17 cellular contexts compared by ENCODE assay signal in genomic region chr7:148727501-148728278, GRCh38. TPM values are rescaled to one million over a fixed set of nuclear protein-coding genes. Genes with fewer than 3 reads are reported as not detected.
DNase-seq lines count a peak whose midpoint lies in the region; ATAC-seq, FAIRE-seq and TF ChIP-seq lines count a peak whose summit lies in the region.
"Had no signal": no experiment of that assay in that cellular context is flagged by ENCODE, and none has a peak within 500 bp of the region (broad histone marks: within the 10 kb centered on the region; RNA-seq: fewer than 3 reads in every experiment).

No MANE protein-coding gene starts in this region.

- H3K79me1 ChIP-seq in trophoblast cell (ENCODE audit: low read length) = no peaks in the 10 kb centered on the region

- no peak overlapping the region for H3K27ac Mint-ChIP-seq in activated CD8-positive, alpha-beta memory T cell treated with anti-CD3 and anti-CD28 coated beads, Interleukin-2, amount 10 ng/mL, durations not matched to agents 7 days and 5 days
- H3K27ac Mint-ChIP-seq in astrocyte (ENCODE audit: unreplicated experiment) (peak overlapping the region; percentile 56), progenitor cell of endocrine pancreas (no peak overlapping the region)

- H3K4me2 ChIP-seq in astrocyte (ENCODE audit: low read length) (no peak overlapping the region), trophoblast cell (ENCODE audit: low read length) (no peak overlapping the region)

- no peak for DNase-seq in activated CD8-positive, alpha-beta memory T cell treated with anti-CD3 and anti-CD28 coated beads, Interleukin-2, amount 10 ng/mL, durations not matched to agents 7 days and 5 days
- DNase-seq in activated CD8-positive, alpha-beta memory T cell treated with anti-CD3 and anti-CD28 coated beads for 24 hours = no peak
- no peak for DNase-seq in astrocyte (ENCODE audit: low read depth)
- DNase-seq in trophoblast cell = peak; percentile 77 to 92
- no peak for DNase-seq in spleen
- no peak for DNase-seq in mesenteric fat pad (ENCODE audit: low spot score)
- no peak for DNase-seq in progenitor cell of endocrine pancreas (ENCODE audit: low spot score, unreplicated experiment)
- DNase-seq: ACHN, body of pancreas, Calu3, dorsolateral prefrontal cortex, mesenchymal stem cell, NCI-H82, ovary had no signal

- H3K9ac ChIP-seq in astrocyte (ENCODE audit: low read length) (no peak overlapping the region), trophoblast cell (ENCODE audit: low read length) (no peak overlapping the region)

- peaks cover 92% of the 10 kb centered on the region for H4K20me1 ChIP-seq in astrocyte (ENCODE audit: insufficient read depth, low read length)

- H4K8ac ChIP-seq in trophoblast cell (ENCODE audit: low read depth, low read length) = no peak overlapping the region

- TF ChIP-seq CTCF in astrocyte (IDR thresholded peaks at IDR 0.05; ENCODE audit: insufficient read depth, low read depth, low read length) (no peak), spleen (IDR thresholded peaks at IDR 0.05 in 8 of 11, conservative IDR thresholded peaks at IDR 0.05 in 3 of 11) (no peak), progenitor cell of endocrine pancreas (IDR thresholded peaks at IDR 0.05; ENCODE audit: unreplicated experiment) (no peak)

- no peak overlapping the region for H2BK120ac ChIP-seq in trophoblast cell (ENCODE audit: insufficient read depth, low read length, poor library complexity)

- no peak overlapping the region for H4K91ac ChIP-seq in trophoblast cell (ENCODE audit: low read depth, low read length)

- no peak overlapping the region for H2AK5ac ChIP-seq in trophoblast cell (ENCODE audit: low read length)

- no peak overlapping the region for H3K23ac ChIP-seq in trophoblast cell (ENCODE audit: low read length)

- H3K4me3 ChIP-seq in astrocyte (ENCODE audit: insufficient read depth, low read depth, low read length) = no peak overlapping the region
- H3K4me3 ChIP-seq in trophoblast cell (ENCODE audit: low read depth, low read length) = no peak overlapping the region
- H3K4me3 ChIP-seq in spleen = no peak overlapping the region
- H3K4me3 ChIP-seq: body of pancreas, dorsolateral prefrontal cortex, ovary had no signal

- ATAC-seq in activated CD8-positive, alpha-beta memory T cell treated with anti-CD3 and anti-CD28 coated beads, Interleukin-2, amount 10 ng/mL, durations not matched to agents 7 days and 5 days = peak; percentile 28
- ATAC-seq in HG02610 (IDR thresholded peaks at IDR 0.05; ENCODE audit: unreplicated experiment) = peak; percentile 47
- ATAC-seq: body of pancreas, Right ventricle myocardium inferior had no signal

- no peaks in the 10 kb centered on the region for H3K27me3 Mint-ChIP-seq in activated CD8-positive, alpha-beta memory T cell treated with anti-CD3 and anti-CD28 coated beads, Interleukin-2, amount 10 ng/mL, durations not matched to agents 7 days and 5 days
- H3K27me3 Mint-ChIP-seq in astrocyte (ENCODE audit: low read depth, unreplicated experiment) = no peaks in the 10 kb centered on the region
- no peaks in the 10 kb centered on the region for H3K27me3 Mint-ChIP-seq in progenitor cell of endocrine pancreas

- H3K14ac ChIP-seq in trophoblast cell (ENCODE audit: low read length) = no peak overlapping the region

- H3K27me3 ChIP-seq in astrocyte (ENCODE audit: insufficient read depth, low read length) (no peaks in the 10 kb centered on the region), trophoblast cell (ENCODE audit: insufficient read depth, low read length) (no peaks in the 10 kb centered on the region), spleen (replicated peaks in 1 of 7) (no peaks in the 10 kb centered on the region)
- H3K27me3 ChIP-seq: body of pancreas, dorsolateral prefrontal cortex, ovary had no signal

- no peak for TF ChIP-seq POLR2A in spleen (IDR thresholded peaks at IDR 0.05)

- H3K4ac ChIP-seq in trophoblast cell (ENCODE audit: low read depth, low read length) = peak overlapping the region; percentile 61

- H3K27ac ChIP-seq in astrocyte (ENCODE audit: low read depth, low read length) (no peak overlapping the region), trophoblast cell (ENCODE audit: low read depth, low read length) (peak overlapping the region; percentile 27), spleen (no peak overlapping the region)
- H3K27ac ChIP-seq: body of pancreas, ovary had no signal

- peaks cover 47% of the 10 kb centered on the region for H3K4me1 Mint-ChIP-seq in activated CD8-positive, alpha-beta memory T cell treated with anti-CD3 and anti-CD28 coated beads, Interleukin-2, amount 10 ng/mL, durations not matched to agents 7 days and 5 days
- H3K4me1 Mint-ChIP-seq in astrocyte (ENCODE audit: low read depth, unreplicated experiment) (peaks cover 20% of the 10 kb centered on the region), progenitor cell of endocrine pancreas (ENCODE audit: low read depth) (peaks cover 14% of the 10 kb centered on the region)

- H3K4me1 ChIP-seq in astrocyte (ENCODE audit: insufficient read depth, low read length) (no peaks in the 10 kb centered on the region), trophoblast cell (ENCODE audit: control insufficient read depth in 1 of 2, insufficient read depth in 2 of 2, low read length in 2 of 2) (peaks cover 5 to 9% of the 10 kb centered on the region in 2 experiments), spleen (peaks cover 5 to 71% (median 51%) of the 10 kb centered on the region in 6 donors)

- no peak overlapping the region for H2BK5ac ChIP-seq in trophoblast cell (ENCODE audit: low read depth, low read length, poor library complexity)

- CTCF ChIA-PET in activated CD8-positive, alpha-beta memory T cell treated with anti-CD3 and anti-CD28 coated beads, Interleukin-2, amount 10 ng/mL, durations not matched to agents 7 days and 5 days (lab: Charles Lee) = interaction anchor here (1.1 to 1.6 kb wide), 2 partner anchors 20 to 147 kb away, joined by 3 read pairs; no protein-coding TSS in a partner anchor

- H3K18ac ChIP-seq in trophoblast cell (ENCODE audit: low read length) = peak overlapping the region; percentile 19

- FAIRE-seq in astrocyte (lab: Jason Lieb, UNC) = no peak
- FAIRE-seq: TTC549 had no signal

- H3K36me3 ChIP-seq in astrocyte (ENCODE audit: insufficient read depth, low read length) (peaks cover 6% of the 10 kb centered on the region), trophoblast cell (ENCODE audit: control insufficient read depth in 1 of 2, insufficient read depth in 2 of 2, low read length in 2 of 2) (peaks cover 11 to 15% of the 10 kb centered on the region in 2 experiments), spleen (peaks cover 0 to 31% (median 24%) of the 10 kb centered on the region in 6 donors)
- H3K36me3 ChIP-seq: ovary had no signal

- WGBS in trophoblast cell (ENCODE audit: extremely low coverage, insufficient coverage, insufficient read length) = no CpG with 5 or more reads among the region's 11 CpGs
- WGBS in spleen, 5 donors = 77 to 87% (median 80%) methylated on average over 11 of the region's 11 CpGs

- peaks cover 14% of the 10 kb centered on the region for H3K36me3 Mint-ChIP-seq in activated CD8-positive, alpha-beta memory T cell treated with anti-CD3 and anti-CD28 coated beads, Interleukin-2, amount 10 ng/mL, durations not matched to agents 7 days and 5 days
- H3K36me3 Mint-ChIP-seq in astrocyte (ENCODE audit: low read depth, unreplicated experiment) (peaks cover 12% of the 10 kb centered on the region), progenitor cell of endocrine pancreas (ENCODE audit: insufficient read depth) (peaks cover 13% of the 10 kb centered on the region)

- peaks cover 95% of the 10 kb centered on the region for H3K79me2 ChIP-seq in astrocyte (ENCODE audit: insufficient read depth, low read length)
- H3K79me2 ChIP-seq in trophoblast cell (ENCODE audit: control insufficient read depth, insufficient read depth, low read length, poor library complexity) = peaks cover 16% of the 10 kb centered on the region

- H2BK12ac ChIP-seq in trophoblast cell (ENCODE audit: low read length) = no peak overlapping the region

- H2AFZ ChIP-seq in astrocyte (ENCODE audit: low read depth, low read length) = no peak overlapping the region
- H2AFZ ChIP-seq in trophoblast cell (ENCODE audit: insufficient read depth, low read length, poor library complexity) = no peak overlapping the region

- intact Hi-C loops in spleen (cut with DNase I; ENCODE audit: low total_unique reads) = no loop called here

- H3K9me3 ChIP-seq in astrocyte (ENCODE audit: insufficient read depth, low read depth, low read length) (no peaks in the 10 kb centered on the region), trophoblast cell (ENCODE audit: insufficient read depth, low read depth, low read length) (no peaks in the 10 kb centered on the region), spleen (no peaks in the 10 kb centered on the region)
- H3K9me3 ChIP-seq: body of pancreas, ovary had no signal

- H4K12ac ChIP-seq in trophoblast cell (ENCODE audit: low read depth, low read length) = no peak overlapping the region

- no peak overlapping the region for H3K4me3 Mint-ChIP-seq in activated CD8-positive, alpha-beta memory T cell treated with anti-CD3 and anti-CD28 coated beads, Interleukin-2, amount 10 ng/mL, durations not matched to agents 7 days and 5 days
- H3K4me3 Mint-ChIP-seq in astrocyte (ENCODE audit: unreplicated experiment) = no peak overlapping the region
- H3K4me3 Mint-ChIP-seq in progenitor cell of endocrine pancreas (ENCODE audit: low read depth) = no peak overlapping the region

- no peaks in the 10 kb centered on the region for H3K9me3 Mint-ChIP-seq in activated CD8-positive, alpha-beta memory T cell treated with anti-CD3 and anti-CD28 coated beads, Interleukin-2, amount 10 ng/mL, durations not matched to agents 7 days and 5 days (ENCODE audit: low read depth)
- H3K9me3 Mint-ChIP-seq in astrocyte (ENCODE audit: unreplicated experiment) (no peaks in the 10 kb centered on the region), progenitor cell of endocrine pancreas (ENCODE audit: low read depth) (no peaks in the 10 kb centered on the region)

RNA-seq across cellular contexts. Expression of gene CUL1, which starts 29.0 kb away (rescaled TPM):
- total RNA-seq in activated CD8-positive, alpha-beta memory T cell treated with anti-CD3 and anti-CD28 coated beads, Interleukin-2, amount 10 ng/mL, durations not matched to agents 7 days and 5 days = 10 to 100 TPM; 55.3 to 84.3 TPM
- total RNA-seq in astrocyte = 56.3 and 60.2 TPM in 2 replicates
- 78.0 and 80.3 TPM in 2 replicates for polyA plus RNA-seq in trophoblast cell (2013)
- total RNA-seq in spleen = 10 to 100 TPM; 37.1 to 54.6 (median 50.6) TPM
- polyA plus RNA-seq in spleen = 10 to 100 TPM; 19.8 to 29.1 (median 22.1) TPM
- 50.6 TPM for total RNA-seq in mesenteric fat pad
- 58.8 and 58.9 TPM in 2 replicates for total RNA-seq in progenitor cell of endocrine pancreas

Comparison
In these comparisons a context has a peak if more than half of its experiments do, and no peak if none do; other contexts are left out.
1. DNase-seq: peak in trophoblast cell (2 of 2); none in activated CD8-positive, alpha-beta memory T cell treated with anti-CD3 and anti-CD28 coated beads, Interleukin-2, amount 10 ng/mL, durations not matched to agents 7 days and 5 days (single experiment), activated CD8-positive, alpha-beta memory T cell treated with anti-CD3 and anti-CD28 coated beads for 24 hours (single experiment), astrocyte (single experiment), spleen (single experiment), mesenteric fat pad (single experiment) and progenitor cell of endocrine pancreas (single experiment).